In the genomic region with DNA sequence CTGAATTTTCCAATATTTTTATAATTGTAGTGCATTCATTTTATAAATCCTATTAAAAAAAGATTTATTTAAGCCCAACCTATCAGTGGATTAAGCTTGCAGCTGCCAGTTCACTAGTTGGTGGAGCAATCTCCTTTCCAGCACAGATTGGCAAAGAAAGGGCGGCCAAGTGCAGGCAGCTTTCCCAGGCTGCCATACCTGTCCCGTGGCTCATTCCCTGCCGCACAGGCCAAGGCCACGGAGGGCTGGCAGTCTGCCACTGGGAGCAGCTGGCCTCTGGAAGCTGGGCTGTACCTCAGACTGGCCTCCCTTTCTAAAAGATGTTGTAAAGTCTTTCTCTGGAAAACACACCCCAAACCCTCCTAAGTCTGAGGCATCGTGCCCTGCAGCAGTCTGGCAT, we compare ENCODE assay signal across 11 cellular contexts.
DNase-seq lines count a peak whose midpoint lies in the region; ATAC-seq, FAIRE-seq and TF ChIP-seq lines count a peak whose summit lies in the region.
"Had no signal": no experiment of that assay in that cellular context is flagged by ENCODE, and none has a peak within 500 bp of the region (broad histone marks: within the 10 kb centered on the region; RNA-seq: fewer than 3 reads in every experiment).

No MANE protein-coding gene starts in this region.

- TF ChIP-seq CTCF in breast epithelium (IDR thresholded peaks at IDR 0.05) (no peak), liver (IDR thresholded peaks at IDR 0.05; ENCODE audit: low read depth, low read length, missing input control) (no peak), nephron progenitor cell (IDR thresholded peaks at IDR 0.05) (no peak)

- H3K36me3 Mint-ChIP-seq in nephron progenitor cell (ENCODE audit: low read depth): no peaks in the 10 kb centered on the region

- no peak overlapping the region for H3K4me3 Mint-ChIP-seq in nephron progenitor cell
- H3K4me3 Mint-ChIP-seq: activated CD4-positive, alpha-beta memory T cell treated with anti-CD3 and anti-CD28 coated beads, Interleukin-2, amount 10 ng/mL, durations not matched to agents 7 days and 5 days had no signal

- DNase-seq in ACHN: peak; percentile 38
- DNase-seq in M059J (ENCODE audit: low read depth): peak; percentile 93
- DNase-seq in breast epithelium (ENCODE audit: low spot score in 2 of 2): peak; percentile 83 to 87
- no peak for DNase-seq in GM12891 (ENCODE audit: insufficient read length, low spot score)
- DNase-seq in nephron progenitor cell: no peak
- no peak for DNase-seq in stimulated activated CD4-positive, alpha-beta T cell treated with anti-CD3 and anti-CD28 coated beads, Interleukin-2, amount 100 ng/mL, for 24 hours
- DNase-seq: activated CD4-positive, alpha-beta memory T cell treated with anti-CD3 and anti-CD28 coated beads, Interleukin-2, amount 10 ng/mL, durations not matched to agents 7 days and 5 days; stimulated activated CD4-positive, alpha-beta T cell treated with anti-CD3 and anti-CD28 coated beads, Interleukin-12 subunit alpha, Interleukin-12 subunit beta, amount 100 ng/mL, for 4 hours had no signal

- H3K27ac ChIP-seq in breast epithelium: peak overlapping the region; percentile 11 to 13
- no peak overlapping the region for H3K27ac ChIP-seq in liver (ENCODE audit: low read depth in 1 of 2, low read length in 2 of 2)
- H3K27ac ChIP-seq: BLaER1 treated with 17β-estradiol and CSF1 and Interleukin-3, amounts not matched to agents 10 nM and 100 nM had no signal

- H3K36me3 ChIP-seq in breast epithelium (no peaks in the 10 kb centered on the region), liver (ENCODE audit: control insufficient read depth in 4 of 4, insufficient read depth in 3 of 4, low read depth in 1 of 4, low read length in 3 of 4) (no peaks in the 10 kb centered on the region)
- H3K36me3 ChIP-seq: BLaER1 treated with 17β-estradiol and CSF1 and Interleukin-3, amounts not matched to agents 10 nM and 100 nM had no signal

- in situ Hi-C loops in ACHN (cut with HindIII; ENCODE audit: low pct_ligation_motif_present, low pct_unique_long_range_greater_than_20kb, low sequenced_read_pairs): no loop called here

- H3K9me3 ChIP-seq in breast epithelium: no peaks in the 10 kb centered on the region
- no peaks in the 10 kb centered on the region for H3K9me3 ChIP-seq in liver (ENCODE audit: control insufficient read depth in 4 of 4, low read length in 3 of 4)
- H3K9me3 ChIP-seq: BLaER1 treated with 17β-estradiol and CSF1 and Interleukin-3, amounts not matched to agents 10 nM and 100 nM had no signal

- no peak overlapping the region for H3K27ac Mint-ChIP-seq in nephron progenitor cell
- H3K27ac Mint-ChIP-seq: activated CD4-positive, alpha-beta memory T cell treated with anti-CD3 and anti-CD28 coated beads, Interleukin-2, amount 10 ng/mL, durations not matched to agents 7 days and 5 days had no signal

- H3K4me3 ChIP-seq in breast epithelium (no peak overlapping the region), liver (ENCODE audit: low read depth in 1 of 3, low read length in 3 of 3) (no peak overlapping the region)
- H3K4me3 ChIP-seq: BLaER1 treated with 17β-estradiol and CSF1 and Interleukin-3, amounts not matched to agents 10 nM and 100 nM had no signal

- H3K4me1 Mint-ChIP-seq in nephron progenitor cell: peaks cover 38% of the 10 kb centered on the region
- H3K4me1 Mint-ChIP-seq: activated CD4-positive, alpha-beta memory T cell treated with anti-CD3 and anti-CD28 coated beads, Interleukin-2, amount 10 ng/mL, durations not matched to agents 7 days and 5 days had no signal

- intact Hi-C loops in breast epithelium (cut with DNase I; ENCODE audit: low total_unique reads): no loop called here

- WGBS in liver: 25% methylated on average over 5 of the region's 5 CpGs

- no peak overlapping the region for H3K9ac ChIP-seq in liver (ENCODE audit: low read depth in 1 of 2, low read length in 2 of 2)
- H3K9ac ChIP-seq: BLaER1 treated with 17β-estradiol and CSF1 and Interleukin-3, amounts not matched to agents 10 nM and 100 nM had no signal

- peaks cover 2% of the 10 kb centered on the region for H3K27me3 Mint-ChIP-seq in nephron progenitor cell (ENCODE audit: low read depth, poor library complexity)
- H3K27me3 Mint-ChIP-seq: activated CD4-positive, alpha-beta memory T cell treated with anti-CD3 and anti-CD28 coated beads, Interleukin-2, amount 10 ng/mL, durations not matched to agents 7 days and 5 days had no signal

- no peaks in the 10 kb centered on the region for H3K9me3 Mint-ChIP-seq in nephron progenitor cell
- H3K9me3 Mint-ChIP-seq: activated CD4-positive, alpha-beta memory T cell treated with anti-CD3 and anti-CD28 coated beads, Interleukin-2, amount 10 ng/mL, durations not matched to agents 7 days and 5 days had no signal

- peak; percentile 51 to 66 for TF ChIP-seq RAD21 in liver (IDR thresholded peaks at IDR 0.05)

- H3K4me1 ChIP-seq in breast epithelium (peaks cover 0 to 7% of the 10 kb centered on the region in 2 donors), liver (ENCODE audit: control insufficient read depth in 4 of 4, insufficient read depth in 4 of 4, low read length in 3 of 4) (peaks cover 0 to 8% (median 5%) of the 10 kb centered on the region in 4 donors)

- no peak for FAIRE-seq in GM12891 (lab: Jason Lieb, UNC)

- no peaks in the 10 kb centered on the region for H3K27me3 ChIP-seq in breast epithelium
- H3K27me3 ChIP-seq in liver (ENCODE audit: control insufficient read depth in 4 of 4, insufficient read depth in 4 of 4, low read length in 3 of 4): no peaks in the 10 kb centered on the region
- H3K27me3 ChIP-seq: BLaER1 treated with 17β-estradiol and CSF1 and Interleukin-3, amounts not matched to agents 10 nM and 100 nM had no signal

- ATAC-seq in GM21723 (IDR thresholded peaks at IDR 0.05; ENCODE audit: unreplicated experiment): no peak

- TF ChIP-seq POLR2A in breast epithelium (IDR thresholded peaks at IDR 0.05) (no peak), GM12891 (IDR thresholded peaks at IDR 0.05; ENCODE audit: low read depth, low read length) (no peak)

TF ChIP-seq in liver, 16 proteins besides CTCF, POLR2A, EP300 and RAD21 (continues in another document):
- no peak for TF ChIP-seq GABPA (IDR thresholded peaks at IDR 0.05 in 1 of 2, conservative IDR thresholded peaks at IDR 0.05 in 1 of 2)
- TF ChIP-seq, protein P1, sequence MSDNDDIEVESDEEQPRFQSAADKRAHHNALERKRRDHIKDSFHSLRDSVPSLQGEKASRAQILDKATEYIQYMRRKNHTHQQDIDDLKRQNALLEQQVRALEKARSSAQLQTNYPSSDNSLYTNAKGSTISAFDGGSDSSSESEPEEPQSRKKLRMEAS (IDR thresholded peaks at IDR 0.05): peak; percentile 68
- TF ChIP-seq, protein P2, sequence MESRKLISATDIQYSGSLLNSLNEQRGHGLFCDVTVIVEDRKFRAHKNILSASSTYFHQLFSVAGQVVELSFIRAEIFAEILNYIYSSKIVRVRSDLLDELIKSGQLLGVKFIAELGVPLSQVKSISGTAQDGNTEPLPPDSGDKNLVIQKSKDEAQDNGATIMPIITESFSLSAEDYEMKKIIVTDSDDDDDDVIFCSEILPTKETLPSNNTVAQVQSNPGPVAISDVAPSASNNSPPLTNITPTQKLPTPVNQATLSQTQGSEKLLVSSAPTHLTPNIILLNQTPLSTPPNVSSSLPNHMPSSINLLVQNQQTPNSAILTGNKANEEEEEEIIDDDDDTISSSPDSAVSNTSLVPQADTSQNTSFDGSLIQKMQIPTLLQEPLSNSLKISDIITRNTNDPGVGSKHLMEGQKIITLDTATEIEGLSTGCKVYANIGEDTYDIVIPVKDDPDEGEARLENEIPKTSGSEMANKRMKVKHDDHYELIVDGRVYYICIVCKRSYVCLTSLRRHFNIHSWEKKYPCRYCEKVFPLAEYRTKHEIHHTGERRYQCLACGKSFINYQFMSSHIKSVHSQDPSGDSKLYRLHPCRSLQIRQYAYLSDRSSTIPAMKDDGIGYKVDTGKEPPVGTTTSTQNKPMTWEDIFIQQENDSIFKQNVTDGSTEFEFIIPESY (IDR thresholded peaks at IDR 0.05): no peak

TF ChIP-seq in GM12891, 5 proteins besides CTCF, POLR2A, EP300 and RAD21:
- TF ChIP-seq SPI1 (IDR thresholded peaks at IDR 0.05; ENCODE audit: low read depth, low read length) (no peak), POU2F2 (IDR thresholded peaks at IDR 0.05; ENCODE audit: low read depth, low read length) (no peak), PAX5 (IDR thresholded peaks at IDR 0.05; ENCODE audit: insufficient read depth, low read length, severe bottlenecking) (no peak), TAF1 (IDR thresholded peaks at IDR 0.05; ENCODE audit: low read depth, low read length) (no peak), POLR2AphosphoS5 (IDR thresholded peaks at IDR 0.05; ENCODE audit: low read depth, low read length) (no peak)
TF ChIP-seq in GM12891: peak in this region for 0.

Comparison
In these comparisons a context has a peak if more than half of its experiments do, and no peak if none do; other contexts are left out.
1. DNase-seq: peak in ACHN (single experiment), M059J (single experiment) and breast epithelium (2 of 2); none in GM12891 (single experiment), nephron progenitor cell (single experiment) and stimulated activated CD4-positive, alpha-beta T cell treated with anti-CD3 and anti-CD28 coated beads, Interleukin-2, amount 100 ng/mL, for 24 hours (0 of 2).
2. H3K27ac ChIP-seq: peak in breast epithelium (2 of 2); none in liver (0 of 2).